2 cellular contexts compared by ENCODE assay signal in the genomic region with DNA sequence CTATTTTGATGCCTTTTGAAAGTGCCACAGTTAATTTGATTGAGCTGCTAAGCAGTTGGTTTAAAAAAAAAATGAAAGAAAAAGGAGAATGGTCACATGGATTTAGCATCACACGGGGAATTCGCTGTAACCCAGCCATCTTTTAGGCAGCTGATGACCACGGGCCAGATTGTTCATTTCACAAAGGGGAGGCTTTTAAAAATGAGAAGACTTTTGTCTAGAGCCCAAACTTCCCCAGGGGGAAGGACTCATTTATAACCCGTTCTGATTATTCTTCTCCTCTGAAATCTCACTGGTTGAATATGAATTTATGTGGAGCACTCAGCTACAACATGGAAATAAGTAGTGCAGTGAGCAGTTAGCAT.
TF ChIP-seq lines count a peak whose summit lies in the region.

No MANE protein-coding gene starts in this region.

TF ChIP-seq in IMR-90, 13 proteins besides CTCF, POLR2A, EP300 and RAD21:
- TF ChIP-seq, protein P1, sequence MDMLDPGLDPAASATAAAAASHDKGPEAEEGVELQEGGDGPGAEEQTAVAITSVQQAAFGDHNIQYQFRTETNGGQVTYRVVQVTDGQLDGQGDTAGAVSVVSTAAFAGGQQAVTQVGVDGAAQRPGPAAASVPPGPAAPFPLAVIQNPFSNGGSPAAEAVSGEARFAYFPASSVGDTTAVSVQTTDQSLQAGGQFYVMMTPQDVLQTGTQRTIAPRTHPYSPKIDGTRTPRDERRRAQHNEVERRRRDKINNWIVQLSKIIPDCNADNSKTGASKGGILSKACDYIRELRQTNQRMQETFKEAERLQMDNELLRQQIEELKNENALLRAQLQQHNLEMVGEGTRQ (IDR thresholded peaks at IDR 0.05; ENCODE audit: low read depth, low read length), result no peak
- TF ChIP-seq CHD1 (IDR thresholded peaks at IDR 0.05; ENCODE audit: low read depth, low read length), result no peak
- no peak for TF ChIP-seq CEBPB (IDR thresholded peaks at IDR 0.05; ENCODE audit: low read depth, low read length)
- TF ChIP-seq NFE2L2 (IDR thresholded peaks at IDR 0.05; ENCODE audit: low read depth, low read length), result no peak
- TF ChIP-seq, protein P2, sequence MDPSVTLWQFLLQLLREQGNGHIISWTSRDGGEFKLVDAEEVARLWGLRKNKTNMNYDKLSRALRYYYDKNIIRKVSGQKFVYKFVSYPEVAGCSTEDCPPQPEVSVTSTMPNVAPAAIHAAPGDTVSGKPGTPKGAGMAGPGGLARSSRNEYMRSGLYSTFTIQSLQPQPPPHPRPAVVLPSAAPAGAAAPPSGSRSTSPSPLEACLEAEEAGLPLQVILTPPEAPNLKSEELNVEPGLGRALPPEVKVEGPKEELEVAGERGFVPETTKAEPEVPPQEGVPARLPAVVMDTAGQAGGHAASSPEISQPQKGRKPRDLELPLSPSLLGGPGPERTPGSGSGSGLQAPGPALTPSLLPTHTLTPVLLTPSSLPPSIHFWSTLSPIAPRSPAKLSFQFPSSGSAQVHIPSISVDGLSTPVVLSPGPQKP (IDR thresholded peaks at IDR 0.05; ENCODE audit: borderline replicate concordance, low read depth, low read length), result no peak

TF ChIP-seq in HepG2, 621 proteins besides CTCF, POLR2A, EP300 and RAD21 (continued from another document):
- TF ChIP-seq ZNF235 (CRISPR knock-in tag; IDR thresholded peaks at IDR 0.05; ENCODE audit: borderline replicate concordance), result no peak
- no peak for TF ChIP-seq PITX1 (CRISPR knock-in tag; IDR thresholded peaks at IDR 0.05)
